1 cellular context compared by ENCODE assay signal in the genomic region with DNA sequence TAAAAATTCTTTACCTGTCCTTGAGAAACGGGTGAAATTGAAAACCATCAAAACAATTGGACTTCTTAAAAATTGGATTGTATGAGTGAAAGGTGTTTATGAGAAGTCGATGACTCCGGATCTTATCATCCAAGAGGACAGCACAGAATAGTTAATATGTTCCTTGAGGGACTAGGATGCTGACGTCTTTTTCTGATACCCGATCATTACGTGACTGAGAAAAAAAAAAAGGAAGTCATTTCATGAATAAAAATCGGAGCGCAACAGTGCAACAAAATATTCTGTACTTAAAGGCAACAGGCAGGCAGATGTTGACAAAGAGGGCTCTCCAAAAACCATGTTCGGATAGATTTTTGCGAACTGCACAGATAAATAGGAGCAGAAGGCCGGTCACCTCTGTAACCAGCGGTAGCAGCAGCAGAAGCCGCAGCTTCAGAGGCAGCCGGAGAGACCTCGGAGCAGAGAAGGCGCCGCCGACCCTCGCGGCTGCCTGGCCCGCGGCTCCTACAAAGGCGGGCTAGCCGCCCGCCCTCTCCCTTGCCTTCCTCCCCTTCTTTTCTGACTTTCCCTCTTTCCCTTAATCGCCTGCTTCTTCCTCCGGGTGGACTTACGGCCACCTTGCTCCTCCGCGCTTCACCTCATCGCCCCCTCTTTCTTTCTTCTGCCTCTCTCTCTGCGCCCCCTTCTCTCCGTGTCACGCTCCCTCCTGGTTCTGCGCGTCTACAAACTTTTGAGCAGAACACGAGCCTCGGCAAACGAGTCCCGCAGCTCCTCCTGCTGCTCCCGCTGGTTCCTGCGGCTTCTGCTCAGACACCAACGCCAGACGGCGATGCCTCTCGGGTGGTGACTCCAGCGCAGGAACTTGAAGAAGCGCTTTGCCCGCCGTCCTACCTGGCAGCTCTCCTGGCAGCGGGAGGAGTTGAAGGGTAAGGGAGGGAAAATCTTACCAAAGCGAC.
TF ChIP-seq lines count a peak whose summit lies in the region.

A gene (plus strand): TSS at position 737 of the 956 bp plus-strand sequence. CDS start 516 bp downstream, outside the sequence.

TF ChIP-seq in SK-N-SH treated with all-trans-retinoic acid at 6 μM for 48 hours, 23 proteins besides CTCF, POLR2A, EP300 and RAD21 (continued from another document):
- TF ChIP-seq, protein P1, sequence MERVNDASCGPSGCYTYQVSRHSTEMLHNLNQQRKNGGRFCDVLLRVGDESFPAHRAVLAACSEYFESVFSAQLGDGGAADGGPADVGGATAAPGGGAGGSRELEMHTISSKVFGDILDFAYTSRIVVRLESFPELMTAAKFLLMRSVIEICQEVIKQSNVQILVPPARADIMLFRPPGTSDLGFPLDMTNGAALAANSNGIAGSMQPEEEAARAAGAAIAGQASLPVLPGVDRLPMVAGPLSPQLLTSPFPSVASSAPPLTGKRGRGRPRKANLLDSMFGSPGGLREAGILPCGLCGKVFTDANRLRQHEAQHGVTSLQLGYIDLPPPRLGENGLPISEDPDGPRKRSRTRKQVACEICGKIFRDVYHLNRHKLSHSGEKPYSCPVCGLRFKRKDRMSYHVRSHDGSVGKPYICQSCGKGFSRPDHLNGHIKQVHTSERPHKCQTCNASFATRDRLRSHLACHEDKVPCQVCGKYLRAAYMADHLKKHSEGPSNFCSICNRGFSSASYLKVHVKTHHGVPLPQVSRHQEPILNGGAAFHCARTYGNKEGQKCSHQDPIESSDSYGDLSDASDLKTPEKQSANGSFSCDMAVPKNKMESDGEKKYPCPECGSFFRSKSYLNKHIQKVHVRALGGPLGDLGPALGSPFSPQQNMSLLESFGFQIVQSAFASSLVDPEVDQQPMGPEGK (CRISPR knock-in tag; IDR thresholded peaks at IDR 0.05; ENCODE audit: borderline replicate concordance): no peak
- no peak for TF ChIP-seq ARNTL (CRISPR knock-in tag; IDR thresholded peaks at IDR 0.05; ENCODE audit: borderline replicate concordance, low read depth)
- no peak for TF ChIP-seq BACH2 (CRISPR knock-in tag; IDR thresholded peaks at IDR 0.05; ENCODE audit: borderline replicate concordance)
- TF ChIP-seq ZNF8 (CRISPR knock-in tag; IDR thresholded peaks at IDR 0.05): no peak
- no peak for TF ChIP-seq CSDC2 (CRISPR knock-in tag; IDR thresholded peaks at IDR 0.05)
- no peak for TF ChIP-seq ISL1 (CRISPR knock-in tag; IDR thresholded peaks at IDR 0.05)
- TF ChIP-seq RARB (CRISPR knock-in tag; IDR thresholded peaks at IDR 0.05): no peak
TF ChIP-seq in SK-N-SH treated with all-trans-retinoic acid at 6 μM for 48 hours: peak in this region for 0.
